11 cellular contexts compared by ENCODE assay signal in the genomic region with DNA sequence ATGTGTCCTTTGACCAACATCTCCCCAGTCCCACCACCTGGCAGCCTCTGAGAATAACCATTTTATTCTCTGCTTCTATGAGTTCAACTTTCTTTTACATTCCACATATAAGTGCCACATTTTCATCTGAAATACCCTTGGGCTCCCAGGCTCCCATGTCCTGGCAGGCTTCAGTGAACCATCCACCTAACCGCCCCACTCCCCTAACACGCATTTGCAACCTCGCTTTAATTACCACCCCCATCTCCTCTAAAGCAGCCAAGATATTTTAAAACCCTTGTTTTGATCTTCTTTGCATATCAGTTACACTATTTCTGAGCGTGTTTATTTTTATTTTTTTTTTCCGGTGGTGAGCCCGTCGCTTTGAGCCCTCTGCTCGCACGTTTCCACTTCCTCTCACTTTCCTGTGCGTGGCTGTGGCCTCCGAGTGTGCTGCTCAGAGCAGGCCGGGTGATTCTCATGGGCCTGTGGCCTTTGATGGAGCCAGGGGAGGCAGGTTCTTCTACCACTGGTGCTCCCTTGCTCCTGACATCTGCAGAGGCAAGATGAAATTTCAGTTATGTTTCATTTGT.
DNase-seq lines count a peak whose midpoint lies in the region; ATAC-seq and TF ChIP-seq lines count a peak whose summit lies in the region.
"Had no signal": no experiment of that assay in that cellular context is flagged by ENCODE, and none has a peak within 500 bp of the region (broad histone marks: within the 10 kb centered on the region; RNA-seq: fewer than 3 reads in every experiment).

No MANE protein-coding gene starts in this region.

- H3K9me2 ChIP-seq in DOHH2 (replicated peaks; ENCODE audit: control insufficient read depth, low read length) = no peaks in the 10 kb centered on the region

- peaks cover 100% of the 10 kb centered on the region for H3K4me1 ChIP-seq in DOHH2 (ENCODE audit: control insufficient read depth, low read length)
- peaks cover 7 to 73% (median 40%) of the 10 kb centered on the region in 6 donors for H3K4me1 ChIP-seq in spleen
- H3K4me1 ChIP-seq: sigmoid colon, vagina had no signal

- peak overlapping the region; percentile 59 for H3K4me2 ChIP-seq in DOHH2 (ENCODE audit: low read length)

- WGBS in spleen, 5 donors = 18 to 37% (median 28%) methylated on average over 12 of the region's 12 CpGs

- intact Hi-C loops in activated T-helper 2 cell treated with anti-CD3 and anti-CD28 coated beads, Interferon-gamma antibody, Interleukin-2, Interleukin-4, amounts not matched to agents 10 μg/mL and 5 μg/mL and 100 μg/mL, durations not matched to agents 14 hours and 24 hours and 36 hours (cut with micrococcal nuclease) = no loop called here
- intact Hi-C loops in spleen (cut with DNase I; ENCODE audit: low total_unique reads) = no loop called here

- H3K27me3 Mint-ChIP-seq in activated T-helper 2 cell treated with anti-CD3 and anti-CD28 coated beads, Interferon-gamma antibody, Interleukin-2, Interleukin-4, amounts not matched to agents 10 μg/mL and 5 μg/mL and 100 μg/mL, durations not matched to agents 14 hours and 24 hours and 36 hours (ENCODE audit: low read depth) = no peaks in the 10 kb centered on the region

- H3K36me3 Mint-ChIP-seq in activated T-helper 2 cell treated with anti-CD3 and anti-CD28 coated beads, Interferon-gamma antibody, Interleukin-2, Interleukin-4, amounts not matched to agents 10 μg/mL and 5 μg/mL and 100 μg/mL, durations not matched to agents 14 hours and 24 hours and 36 hours (ENCODE audit: low read depth) = peaks cover 4% of the 10 kb centered on the region

- H3K79me2 ChIP-seq in DOHH2 (ENCODE audit: control insufficient read depth, low read length) = peaks cover 43% of the 10 kb centered on the region

- H3K27ac ChIP-seq in DOHH2 (ENCODE audit: low read depth, low read length) (peak overlapping the region; percentile 99), spleen (peak overlapping the region in 4 of 8 donors; percentile 43 to 89 (median 62))
- H3K27ac ChIP-seq: sigmoid colon, vagina had no signal

- H3K4me1 Mint-ChIP-seq in activated T-helper 2 cell treated with anti-CD3 and anti-CD28 coated beads, Interferon-gamma antibody, Interleukin-2, Interleukin-4, amounts not matched to agents 10 μg/mL and 5 μg/mL and 100 μg/mL, durations not matched to agents 14 hours and 24 hours and 36 hours (ENCODE audit: low read depth) = peaks cover 46% of the 10 kb centered on the region

- no peak for TF ChIP-seq POLR2A in spleen (IDR thresholded peaks at IDR 0.05)

- no peaks in the 10 kb centered on the region for H3K9me3 ChIP-seq in DOHH2 (ENCODE audit: control insufficient read depth, insufficient read depth, low read length)
- no peaks in the 10 kb centered on the region for H3K9me3 ChIP-seq in spleen
- H3K9me3 ChIP-seq: sigmoid colon, vagina had no signal

- H3K9me3 Mint-ChIP-seq in activated T-helper 2 cell treated with anti-CD3 and anti-CD28 coated beads, Interferon-gamma antibody, Interleukin-2, Interleukin-4, amounts not matched to agents 10 μg/mL and 5 μg/mL and 100 μg/mL, durations not matched to agents 14 hours and 24 hours and 36 hours = no peaks in the 10 kb centered on the region

- TF ChIP-seq CTCF in DOHH2 (IDR thresholded peaks at IDR 0.05; ENCODE audit: low read depth, low read length, poor library complexity, severe bottlenecking) = no peak
- no peak for TF ChIP-seq CTCF in spleen (IDR thresholded peaks at IDR 0.05 in 8 of 11, conservative IDR thresholded peaks at IDR 0.05 in 3 of 11)

- peaks cover 45% of the 10 kb centered on the region for H3F3A ChIP-seq in DOHH2 (ENCODE audit: control insufficient read depth, insufficient read depth)

- H3K27me3 ChIP-seq in DOHH2 (ENCODE audit: control insufficient read depth, low read length) (no peaks in the 10 kb centered on the region), spleen (replicated peaks in 1 of 7) (no peaks in the 10 kb centered on the region)
- H3K27me3 ChIP-seq: sigmoid colon, vagina had no signal

- DNase-seq in T follicular helper cell (ENCODE audit: low read depth) = peak; percentile 21
- peak; percentile 25 for DNase-seq in activated T-helper 2 cell treated with anti-CD3 and anti-CD28 coated beads, Interferon-gamma antibody, Interleukin-2, Interleukin-4, amounts not matched to agents 10 μg/mL and 5 μg/mL and 100 μg/mL, durations not matched to agents 14 hours and 24 hours and 36 hours (ENCODE audit: low spot score)
- DNase-seq in spleen = peak; percentile 92
- DNase-seq in NCI-H2196 (lab: John Stamatoyannopoulos, UW; ENCODE audit: unreplicated experiment) = no peak
- DNase-seq in NCI-H128 (lab: John Stamatoyannopoulos, UW; ENCODE audit: unreplicated experiment) = no peak
- DNase-seq in T1000 (lab: John Stamatoyannopoulos, UW) = no peak
- DNase-seq: islet precursor cell, sigmoid colon had no signal

- H3K27ac Mint-ChIP-seq in activated T-helper 2 cell treated with anti-CD3 and anti-CD28 coated beads, Interferon-gamma antibody, Interleukin-2, Interleukin-4, amounts not matched to agents 10 μg/mL and 5 μg/mL and 100 μg/mL, durations not matched to agents 14 hours and 24 hours and 36 hours = peak overlapping the region; percentile 34

- ATAC-seq in GM21619 (IDR thresholded peaks at IDR 0.05; ENCODE audit: unreplicated experiment) = no peak

- no peaks in the 10 kb centered on the region for H4K20me1 ChIP-seq in DOHH2 (ENCODE audit: control insufficient read depth, insufficient read depth, low read depth, low read length)

- peak overlapping the region; percentile 23 for H3K4me3 Mint-ChIP-seq in activated T-helper 2 cell treated with anti-CD3 and anti-CD28 coated beads, Interferon-gamma antibody, Interleukin-2, Interleukin-4, amounts not matched to agents 10 μg/mL and 5 μg/mL and 100 μg/mL, durations not matched to agents 14 hours and 24 hours and 36 hours (ENCODE audit: low read depth)

- peaks cover 60% of the 10 kb centered on the region for H3K36me3 ChIP-seq in DOHH2 (ENCODE audit: control insufficient read depth, low read length)
- H3K36me3 ChIP-seq in spleen = no peaks in the 10 kb centered on the region
- H3K36me3 ChIP-seq: sigmoid colon, vagina had no signal

- peak overlapping the region; percentile 45 for H3K4me3 ChIP-seq in DOHH2 (ENCODE audit: low read length)
- peak overlapping the region in 1 of 8 donors; percentile 12 for H3K4me3 ChIP-seq in spleen
- H3K4me3 ChIP-seq: sigmoid colon, vagina had no signal

Comparison
In these comparisons a context has a peak if more than half of its experiments do, and no peak if none do; other contexts are left out.
1. DNase-seq: peak in T follicular helper cell (single experiment), activated T-helper 2 cell treated with anti-CD3 and anti-CD28 coated beads, Interferon-gamma antibody, Interleukin-2, Interleukin-4, amounts not matched to agents 10 μg/mL and 5 μg/mL and 100 μg/mL, durations not matched to agents 14 hours and 24 hours and 36 hours (single experiment) and spleen (single experiment); none in NCI-H2196 (single experiment), NCI-H128 (single experiment) and T1000 (single experiment).